In the genomic region with DNA sequence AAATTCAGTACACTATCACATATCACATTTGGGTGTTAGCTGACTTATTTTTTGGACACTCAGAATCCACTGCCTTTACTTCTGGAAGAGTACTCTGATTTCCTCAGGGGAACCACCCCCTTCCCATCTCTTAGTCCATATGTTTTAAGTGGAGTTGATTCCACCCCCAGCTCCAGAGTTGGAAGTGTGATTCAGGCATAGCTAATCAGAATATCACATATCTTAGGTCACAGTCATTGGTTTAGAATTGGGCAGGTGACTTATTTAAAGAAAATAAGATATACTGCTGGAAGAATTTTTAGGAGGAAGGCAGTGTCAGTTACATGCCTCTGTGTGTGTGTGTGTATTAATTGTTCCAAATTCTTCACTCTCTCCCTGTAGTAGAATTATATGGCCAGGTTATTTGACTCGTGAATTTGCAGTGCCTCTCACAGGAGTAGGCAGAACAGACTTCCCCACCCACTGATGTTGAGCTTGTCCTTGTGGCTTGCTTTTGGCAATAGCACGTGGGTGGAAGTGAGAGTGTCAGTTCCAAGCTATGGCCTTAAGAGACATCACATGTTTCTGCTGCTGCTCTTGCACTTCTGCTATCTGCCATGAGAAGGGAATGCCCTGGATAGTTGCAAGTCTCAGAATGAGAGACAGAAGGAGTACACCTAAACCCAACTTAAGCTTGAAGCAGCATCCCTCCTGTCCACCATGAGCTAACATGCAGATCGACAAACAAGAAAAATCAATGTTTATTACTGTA, we compare ENCODE assay signal across 8 cellular contexts. TPM values are rescaled to one million over a fixed set of nuclear protein-coding genes. Genes with fewer than 3 reads are reported as not detected.
DNase-seq lines count a peak whose midpoint lies in the region; ATAC-seq and TF ChIP-seq lines count a peak whose summit lies in the region.

No MANE protein-coding gene starts in this region.

- TF ChIP-seq CTCF in activated B cell treated with CpG ODN at 0.5 μM for 24 hours (IDR thresholded peaks at IDR 0.05): no peak

- H3K27ac Mint-ChIP-seq in activated B cell treated with CpG ODN at 0.5 μM for 24 hours: no peak overlapping the region

- ATAC-seq in HG03039 (IDR thresholded peaks at IDR 0.05; ENCODE audit: unreplicated experiment) (peak; percentile 95), activated B cell treated with CpG ODN at 0.5 μM for 24 hours (ENCODE audit: low read depth) (peak; percentile 21)

- H3K9ac ChIP-seq in skeletal muscle satellite cell (ENCODE audit: low read depth, low read length): no peak overlapping the region

- CTCF ChIA-PET in activated B cell treated with CpG ODN at 0.5 μM for 24 hours (lab: Charles Lee): no interaction called here

- no peaks in the 10 kb centered on the region for H3K36me3 Mint-ChIP-seq in activated B cell treated with CpG ODN at 0.5 μM for 24 hours (ENCODE audit: low read depth)

- no peak overlapping the region for H3K4me3 Mint-ChIP-seq in activated B cell treated with CpG ODN at 0.5 μM for 24 hours

- peaks cover 9% of the 10 kb centered on the region for H3K4me1 ChIP-seq in skeletal muscle satellite cell (ENCODE audit: control insufficient read depth, insufficient read depth, low read length)

- H3K9me3 Mint-ChIP-seq in activated B cell treated with CpG ODN at 0.5 μM for 24 hours: no peaks in the 10 kb centered on the region

- peaks cover 1% of the 10 kb centered on the region for H3K4me1 Mint-ChIP-seq in activated B cell treated with CpG ODN at 0.5 μM for 24 hours

- intact Hi-C loops in activated B cell treated with CpG ODN at 0.5 μM for 24 hours (cut with micrococcal nuclease): no loop called here

- no peaks in the 10 kb centered on the region for H3K9me3 ChIP-seq in skeletal muscle satellite cell (replicated peaks; ENCODE audit: low read length)

- peaks cover 4% of the 10 kb centered on the region for H3K27me3 ChIP-seq in skeletal muscle satellite cell (ENCODE audit: control insufficient read depth, insufficient read depth, low read length)

- H3K4me3 ChIP-seq in skeletal muscle satellite cell (ENCODE audit: low read length): no peak overlapping the region

- DNase-seq in SIG-M5 treated with dmso at 0.1 percent for 504 hours (lab: John Stamatoyannopoulos, UW; ENCODE audit: unreplicated experiment) (peak; percentile 29), SIG-M5 (lab: John Stamatoyannopoulos, UW) (no peak), activated B cell treated with CpG ODN at 0.5 μM for 24 hours (no peak), COLO668 (lab: John Stamatoyannopoulos, UW; ENCODE audit: unreplicated experiment) (no peak), NCI-H2029 (lab: John Stamatoyannopoulos, UW) (no peak), Kasumi-1 (lab: John Stamatoyannopoulos, UW) (no peak)

- H3K36me3 ChIP-seq in skeletal muscle satellite cell (ENCODE audit: insufficient read depth, low read length): no peaks in the 10 kb centered on the region

- POLR2A ChIA-PET in activated B cell treated with CpG ODN at 0.5 μM for 24 hours (lab: Charles Lee): no interaction called here

- H3K27me3 Mint-ChIP-seq in activated B cell treated with CpG ODN at 0.5 μM for 24 hours: peaks cover 2% of the 10 kb centered on the region

- peak overlapping the region; percentile 20 for H3K4me2 ChIP-seq in skeletal muscle satellite cell (ENCODE audit: low read length)

RNA-seq across cellular contexts. Expression of a gene that starts 6.4 kb away (rescaled TPM):
- 0.07 and 0.10 TPM in 2 replicates for total RNA-seq in activated B cell treated with CpG ODN at 0.5 μM for 24 hours
- 15.1 and 23.3 TPM in 2 replicates for total RNA-seq in skeletal muscle satellite cell (2012; rRNA removed)
